Comparison of ENCODE assay signal across 1 cellular context in genomic region chr6:2626381-2626780, GRCh38.
TF ChIP-seq lines count a peak whose summit lies in the region.

No MANE protein-coding gene starts in this region.

TF ChIP-seq in HepG2, 621 proteins besides CTCF, POLR2A, EP300 and RAD21 (continued from another document):
- TF ChIP-seq ZBTB44 (CRISPR knock-in tag; IDR thresholded peaks at IDR 0.05) (no peak), FUBP1 (CRISPR knock-in tag; IDR thresholded peaks at IDR 0.05; ENCODE audit: borderline replicate concordance) (no peak)
